22 cellular contexts compared by ENCODE assay signal in genomic region chr9:88235615-88236014, GRCh38.
"Had no signal": no experiment of that assay in that cellular context is flagged by ENCODE, and none has a peak within 500 bp of the region (broad histone marks: within the 10 kb centered on the region; RNA-seq: fewer than 3 reads in every experiment).

No MANE protein-coding gene starts in this region.

- H3K36me3 Mint-ChIP-seq: neural progenitor cell; stimulated activated effector memory CD8-positive, alpha-beta T cell treated with anti-CD3 and anti-CD28 coated beads, Interleukin-12 subunit alpha, Interleukin-12 subunit beta, amount 100 ng/mL, for 72 hours had no signal

- ATAC-seq: foreskin keratinocyte; left colon; natural killer cell; psoas muscle; right lobe of liver; stimulated activated effector memory CD8-positive, alpha-beta T cell treated with anti-CD3 and anti-CD28 coated beads, Interleukin-12 subunit alpha, Interleukin-12 subunit beta, amount 100 ng/mL, for 72 hours; stimulated activated naive CD8-positive, alpha-beta T cell treated with anti-CD3 and anti-CD28 coated beads, Interleukin-15, Interleukin-2, amounts not matched to agents 100 U/mL and 50 U/mL, for 24 hours had no signal

- H3K4me2 ChIP-seq: hepatocyte, neural progenitor cell had no signal

- H3K36me3 ChIP-seq: colonic mucosa, esophagus squamous epithelium, neural progenitor cell, right lobe of liver, suprapubic skin, thyroid gland, upper lobe of left lung, vagina had no signal

- DNase-seq: colonic mucosa; dermis blood vessel endothelial cell; esophagus squamous epithelium; foreskin keratinocyte; left colon; mammary epithelial cell; natural killer cell; nucleus accumbens; psoas muscle; retina; right lobe of liver; stimulated activated CD4-positive, alpha-beta T cell treated with anti-CD3 and anti-CD28 coated beads, Interleukin-4, amount 100 ng/mL, for 1 hour; stimulated activated CD8-positive, alpha-beta memory T cell treated with anti-CD3 and anti-CD28 coated beads, Interleukin-4, amount 100 ng/mL, for 48 hours; stimulated activated naive CD8-positive, alpha-beta T cell treated with anti-CD3 and anti-CD28 coated beads, Interleukin-15, Interleukin-2, amounts not matched to agents 100 U/mL and 50 U/mL, for 24 hours; thyroid gland; upper lobe of left lung had no signal

- H3K4me1 ChIP-seq: colonic mucosa, esophagus squamous epithelium, foreskin keratinocyte, parathyroid adenoma, psoas muscle, right lobe of liver, thyroid gland had no signal

- H3K9me3 ChIP-seq: colonic mucosa, esophagus squamous epithelium, psoas muscle, right lobe of liver, suprapubic skin, thyroid gland, upper lobe of left lung, vagina had no signal

- H3K79me2 ChIP-seq: hepatocyte, parathyroid adenoma had no signal

- H3K27ac ChIP-seq: colonic mucosa, esophagus squamous epithelium, foreskin keratinocyte, hepatocyte, neural progenitor cell, parathyroid adenoma, psoas muscle, right lobe of liver, suprapubic skin, thyroid gland, upper lobe of left lung, vagina had no signal

- H2AFZ ChIP-seq: hepatocyte, neural progenitor cell, parathyroid adenoma had no signal

- H3K27ac Mint-ChIP-seq: natural killer cell; neural progenitor cell; stimulated activated effector memory CD8-positive, alpha-beta T cell treated with anti-CD3 and anti-CD28 coated beads, Interleukin-12 subunit alpha, Interleukin-12 subunit beta, amount 100 ng/mL, for 72 hours had no signal

- H3K27me3 ChIP-seq: colonic mucosa, esophagus squamous epithelium, foreskin keratinocyte, hepatocyte, neural progenitor cell, right lobe of liver, suprapubic skin, thyroid gland, upper lobe of left lung, vagina had no signal

- H3K4me3 Mint-ChIP-seq: natural killer cell; neural progenitor cell; stimulated activated effector memory CD8-positive, alpha-beta T cell treated with anti-CD3 and anti-CD28 coated beads, Interleukin-12 subunit alpha, Interleukin-12 subunit beta, amount 100 ng/mL, for 72 hours had no signal

- H3K4me3 ChIP-seq: colonic mucosa, esophagus squamous epithelium, hepatocyte, neural progenitor cell, psoas muscle, right lobe of liver, suprapubic skin, thyroid gland, upper lobe of left lung, vagina had no signal

- H3K9ac ChIP-seq: neural progenitor cell, parathyroid adenoma had no signal
